11 cellular contexts compared by ENCODE assay signal in the genomic region with DNA sequence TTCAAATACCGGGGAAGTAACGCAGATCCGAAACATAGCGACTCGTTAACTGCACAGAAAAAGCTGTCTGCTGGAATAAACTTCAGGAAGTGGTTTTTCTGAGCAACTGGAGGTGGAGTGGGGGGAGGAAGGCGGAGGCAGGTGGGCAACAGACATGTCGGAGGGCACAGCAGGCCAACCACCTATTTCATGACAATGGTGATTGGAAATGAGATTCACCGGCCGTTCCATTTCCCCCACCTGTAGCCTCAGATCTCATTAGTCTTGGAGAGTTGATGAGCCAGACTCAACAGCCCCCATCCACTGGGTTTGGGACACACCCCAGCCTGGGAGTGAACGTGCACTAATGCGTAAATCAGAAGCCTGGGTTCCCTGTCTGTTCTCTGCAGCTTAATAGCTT. TPM values are rescaled to one million over a fixed set of nuclear protein-coding genes. Genes with fewer than 3 reads are reported as not detected.
DNase-seq lines count a peak whose midpoint lies in the region; ATAC-seq and TF ChIP-seq lines count a peak whose summit lies in the region.
"Had no signal": no experiment of that assay in that cellular context is flagged by ENCODE, and none has a peak within 500 bp of the region (broad histone marks: within the 10 kb centered on the region; RNA-seq: fewer than 3 reads in every experiment).

No MANE protein-coding gene starts in this region.

- no peaks in the 10 kb centered on the region for H4K20me1 ChIP-seq in DND-41 (ENCODE audit: insufficient read depth, low read length)

- peak overlapping the region; percentile 61 for H3K4me2 ChIP-seq in DND-41 (ENCODE audit: insufficient read depth, low read length)

- H3K4me3 Mint-ChIP-seq in activated T-helper 1 cell treated with anti-CD3 and anti-CD28 coated beads, Interleukin-12 subunit alpha, Interleukin-12 subunit beta, Interleukin-2, Interleukin-4 antibody, amounts not matched to agents 30 ng/mL and 10 ng/mL and 1 ng/mL, durations not matched to agents 14 hours and 24 hours and 36 hours, result peak overlapping the region; percentile 24
- peak overlapping the region; percentile 79 to 97 (median 91) for H3K4me3 Mint-ChIP-seq in naive thymus-derived CD8-positive, alpha-beta T cell
- no peak overlapping the region for H3K4me3 Mint-ChIP-seq in activated CD4-positive, alpha-beta memory T cell treated with anti-CD3 and anti-CD28 coated beads, Interleukin-2, amount 10 ng/mL, durations not matched to agents 7 days and 5 days
- H3K4me3 Mint-ChIP-seq: type B pancreatic cell had no signal

- H3K4me1 Mint-ChIP-seq in activated T-helper 1 cell treated with anti-CD3 and anti-CD28 coated beads, Interleukin-12 subunit alpha, Interleukin-12 subunit beta, Interleukin-2, Interleukin-4 antibody, amounts not matched to agents 30 ng/mL and 10 ng/mL and 1 ng/mL, durations not matched to agents 14 hours and 24 hours and 36 hours (ENCODE audit: low read depth), result peaks cover 42% of the 10 kb centered on the region
- H3K4me1 Mint-ChIP-seq in naive thymus-derived CD8-positive, alpha-beta T cell, result peaks cover 29 to 78% (median 57%) of the 10 kb centered on the region in 4 donors
- H3K4me1 Mint-ChIP-seq in activated CD4-positive, alpha-beta memory T cell treated with anti-CD3 and anti-CD28 coated beads, Interleukin-2, amount 10 ng/mL, durations not matched to agents 7 days and 5 days, result peaks cover 25% of the 10 kb centered on the region

- CTCF ChIA-PET in activated CD4-positive, alpha-beta memory T cell treated with anti-CD3 and anti-CD28 coated beads, Interleukin-2, amount 10 ng/mL, durations not matched to agents 7 days and 5 days (lab: Charles Lee), result no interaction called here

- peaks cover 54% of the 10 kb centered on the region for H3K4me1 ChIP-seq in DND-41 (ENCODE audit: insufficient read depth, low read length)

- H3K36me3 ChIP-seq in DND-41 (ENCODE audit: insufficient read depth, low read length), result no peaks in the 10 kb centered on the region
- H3K36me3 ChIP-seq: HAP-1, lower lobe of right lung had no signal

- peak overlapping the region; percentile 13 to 56; a peak in 3 of 4 replicates for H3K4me3 ChIP-seq in DND-41 (ENCODE audit: low read depth in 1 of 2, low read length in 2 of 2)
- H3K4me3 ChIP-seq: HAP-1, lower lobe of right lung had no signal

- H3K27ac ChIP-seq in DND-41 (ENCODE audit: low read length), result peak overlapping the region; percentile 94
- H3K27ac ChIP-seq: lower lobe of right lung had no signal

- H3K9me3 ChIP-seq in DND-41 (ENCODE audit: insufficient read depth, low read length, severe bottlenecking), result no peaks in the 10 kb centered on the region
- H3K9me3 ChIP-seq: HAP-1, lower lobe of right lung had no signal

- no peak for TF ChIP-seq CTCF in DND-41 (IDR thresholded peaks at IDR 0.05; ENCODE audit: borderline replicate concordance, extremely low read depth, low read length, poor library complexity, severe bottlenecking)

- H3K9me3 Mint-ChIP-seq in activated T-helper 1 cell treated with anti-CD3 and anti-CD28 coated beads, Interleukin-12 subunit alpha, Interleukin-12 subunit beta, Interleukin-2, Interleukin-4 antibody, amounts not matched to agents 30 ng/mL and 10 ng/mL and 1 ng/mL, durations not matched to agents 14 hours and 24 hours and 36 hours, result peaks cover 6% of the 10 kb centered on the region
- H3K9me3 Mint-ChIP-seq in naive thymus-derived CD8-positive, alpha-beta T cell, result no peaks in the 10 kb centered on the region
- H3K9me3 Mint-ChIP-seq in activated CD4-positive, alpha-beta memory T cell treated with anti-CD3 and anti-CD28 coated beads, Interleukin-2, amount 10 ng/mL, durations not matched to agents 7 days and 5 days, result no peaks in the 10 kb centered on the region
- H3K9me3 Mint-ChIP-seq: type B pancreatic cell had no signal

- H3K27ac Mint-ChIP-seq in activated T-helper 1 cell treated with anti-CD3 and anti-CD28 coated beads, Interleukin-12 subunit alpha, Interleukin-12 subunit beta, Interleukin-2, Interleukin-4 antibody, amounts not matched to agents 30 ng/mL and 10 ng/mL and 1 ng/mL, durations not matched to agents 14 hours and 24 hours and 36 hours, result no peak overlapping the region
- peak overlapping the region; percentile 92 to 99 (median 96) for H3K27ac Mint-ChIP-seq in naive thymus-derived CD8-positive, alpha-beta T cell
- no peak overlapping the region for H3K27ac Mint-ChIP-seq in activated CD4-positive, alpha-beta memory T cell treated with anti-CD3 and anti-CD28 coated beads, Interleukin-2, amount 10 ng/mL, durations not matched to agents 7 days and 5 days
- H3K27ac Mint-ChIP-seq: type B pancreatic cell had no signal

- no peaks in the 10 kb centered on the region for H3K36me3 Mint-ChIP-seq in activated T-helper 1 cell treated with anti-CD3 and anti-CD28 coated beads, Interleukin-12 subunit alpha, Interleukin-12 subunit beta, Interleukin-2, Interleukin-4 antibody, amounts not matched to agents 30 ng/mL and 10 ng/mL and 1 ng/mL, durations not matched to agents 14 hours and 24 hours and 36 hours (ENCODE audit: low read depth)
- H3K36me3 Mint-ChIP-seq in naive thymus-derived CD8-positive, alpha-beta T cell, result peaks cover 0 to 2% (median 0%) of the 10 kb centered on the region in 3 donors
- no peaks in the 10 kb centered on the region for H3K36me3 Mint-ChIP-seq in activated CD4-positive, alpha-beta memory T cell treated with anti-CD3 and anti-CD28 coated beads, Interleukin-2, amount 10 ng/mL, durations not matched to agents 7 days and 5 days (ENCODE audit: low read depth)
- H3K36me3 Mint-ChIP-seq: type B pancreatic cell had no signal

- H3K27me3 ChIP-seq in DND-41 (ENCODE audit: insufficient read depth, low read length, poor library complexity), result no peaks in the 10 kb centered on the region

- POLR2A ChIA-PET in naive thymus-derived CD8-positive, alpha-beta T cell (lab: Charles Lee), result interaction anchor here (0.6 to 2.5 kb wide), 10 partner anchors 9 to 252 kb away, joined by 3 to 21 read pairs (median 4); partner anchors contain the start of genes CEP95 and DDX5
- POLR2A ChIA-PET in activated CD4-positive, alpha-beta memory T cell treated with anti-CD3 and anti-CD28 coated beads, Interleukin-2, amount 10 ng/mL, durations not matched to agents 7 days and 5 days (lab: Charles Lee), result no interaction called here

- H3K27me3 Mint-ChIP-seq in activated T-helper 1 cell treated with anti-CD3 and anti-CD28 coated beads, Interleukin-12 subunit alpha, Interleukin-12 subunit beta, Interleukin-2, Interleukin-4 antibody, amounts not matched to agents 30 ng/mL and 10 ng/mL and 1 ng/mL, durations not matched to agents 14 hours and 24 hours and 36 hours (ENCODE audit: insufficient read depth), result peaks cover 4% of the 10 kb centered on the region
- no peaks in the 10 kb centered on the region for H3K27me3 Mint-ChIP-seq in naive thymus-derived CD8-positive, alpha-beta T cell
- peaks cover 1% of the 10 kb centered on the region for H3K27me3 Mint-ChIP-seq in activated CD4-positive, alpha-beta memory T cell treated with anti-CD3 and anti-CD28 coated beads, Interleukin-2, amount 10 ng/mL, durations not matched to agents 7 days and 5 days
- H3K27me3 Mint-ChIP-seq: type B pancreatic cell had no signal

- DNase-seq in CD1c-positive myeloid dendritic cell (ENCODE audit: extremely low spot score), result peak; percentile 46
- peak; percentile 87 for DNase-seq in DND-41
- no peak for DNase-seq in activated T-helper 1 cell treated with anti-CD3 and anti-CD28 coated beads, Interleukin-12 subunit alpha, Interleukin-12 subunit beta, Interleukin-2, Interleukin-4 antibody, amounts not matched to agents 30 ng/mL and 10 ng/mL and 1 ng/mL, durations not matched to agents 14 hours and 24 hours and 36 hours (ENCODE audit: low spot score)
- peak in 7 of 10 donors; percentile 26 to 59 (median 40) for DNase-seq in naive thymus-derived CD8-positive, alpha-beta T cell
- DNase-seq in GM19238 (ENCODE audit: insufficient read length, low spot score), result no peak
- DNase-seq in SKM-1 (lab: John Stamatoyannopoulos, UW; ENCODE audit: unreplicated experiment), result no peak
- DNase-seq in activated CD4-positive, alpha-beta memory T cell treated with anti-CD3 and anti-CD28 coated beads, Interleukin-2, amount 10 ng/mL, durations not matched to agents 7 days and 5 days, result no peak
- DNase-seq: DMS79, lower lobe of right lung had no signal

- H3K79me2 ChIP-seq in DND-41 (ENCODE audit: insufficient read depth, low read length), result peaks cover 16% of the 10 kb centered on the region

- intact Hi-C loops in activated T-helper 1 cell treated with anti-CD3 and anti-CD28 coated beads, Interleukin-12 subunit alpha, Interleukin-12 subunit beta, Interleukin-2, Interleukin-4 antibody, amounts not matched to agents 30 ng/mL and 10 ng/mL and 1 ng/mL, durations not matched to agents 14 hours and 24 hours and 36 hours (cut with micrococcal nuclease), result no loop called here

- peak overlapping the region; percentile 60 for H3K9ac ChIP-seq in DND-41 (ENCODE audit: low read depth, low read length)

- peak overlapping the region; percentile 79 for H2AFZ ChIP-seq in DND-41 (ENCODE audit: low read depth, low read length)

- ATAC-seq in DND-41 (ENCODE audit: insufficient read depth, low read depth), result peak; percentile 89
- peak; percentile 36 to 43 for ATAC-seq in naive thymus-derived CD8-positive, alpha-beta T cell
- ATAC-seq: lower lobe of right lung had no signal

RNA-seq across cellular contexts. Expression of gene PECAM1, which starts 7.7 kb away (rescaled TPM):
- 6.9 and 7.4 TPM in 2 replicates for total RNA-seq in activated T-helper 1 cell treated with anti-CD3 and anti-CD28 coated beads, Interleukin-12 subunit alpha, Interleukin-12 subunit beta, Interleukin-2, Interleukin-4 antibody, amounts not matched to agents 30 ng/mL and 10 ng/mL and 1 ng/mL, durations not matched to agents 14 hours and 24 hours and 36 hours
- 100 to 1,000 TPM; 172 to 177 TPM for total RNA-seq in naive thymus-derived CD8-positive, alpha-beta T cell
- polyA plus RNA-seq in naive thymus-derived CD8-positive, alpha-beta T cell, result 100 to 1,000 TPM; 168 to 264 (median 187) TPM
- total RNA-seq in activated CD4-positive, alpha-beta memory T cell treated with anti-CD3 and anti-CD28 coated beads, Interleukin-2, amount 10 ng/mL, durations not matched to agents 7 days and 5 days, result 1 to 10 TPM; 1.1 to 1.7 TPM

RNA-seq across cellular contexts. Expression of gene MILR1, which starts 50.6 kb away (rescaled TPM):
- 0.26 and 0.37 TPM in 2 replicates for total RNA-seq in activated T-helper 1 cell treated with anti-CD3 and anti-CD28 coated beads, Interleukin-12 subunit alpha, Interleukin-12 subunit beta, Interleukin-2, Interleukin-4 antibody, amounts not matched to agents 30 ng/mL and 10 ng/mL and 1 ng/mL, durations not matched to agents 14 hours and 24 hours and 36 hours
- total RNA-seq in naive thymus-derived CD8-positive, alpha-beta T cell, result not detected
- not detected for polyA plus RNA-seq in naive thymus-derived CD8-positive, alpha-beta T cell
- total RNA-seq in activated CD4-positive, alpha-beta memory T cell treated with anti-CD3 and anti-CD28 coated beads, Interleukin-2, amount 10 ng/mL, durations not matched to agents 7 days and 5 days, result under 1 TPM; 0.35 to 0.80 TPM

Comparison
In these comparisons a context has a peak if more than half of its experiments do, and no peak if none do; other contexts are left out.
1. DNase-seq: peak in CD1c-positive myeloid dendritic cell (single experiment), DND-41 (single experiment) and naive thymus-derived CD8-positive, alpha-beta T cell (7 of 10); none in activated T-helper 1 cell treated with anti-CD3 and anti-CD28 coated beads, Interleukin-12 subunit alpha, Interleukin-12 subunit beta, Interleukin-2, Interleukin-4 antibody, amounts not matched to agents 30 ng/mL and 10 ng/mL and 1 ng/mL, durations not matched to agents 14 hours and 24 hours and 36 hours (single experiment), GM19238 (single experiment), SKM-1 (single experiment) and activated CD4-positive, alpha-beta memory T cell treated with anti-CD3 and anti-CD28 coated beads, Interleukin-2, amount 10 ng/mL, durations not matched to agents 7 days and 5 days (single experiment).
2. H3K27ac Mint-ChIP-seq: peak in naive thymus-derived CD8-positive, alpha-beta T cell (10 of 10); none in activated T-helper 1 cell treated with anti-CD3 and anti-CD28 coated beads, Interleukin-12 subunit alpha, Interleukin-12 subunit beta, Interleukin-2, Interleukin-4 antibody, amounts not matched to agents 30 ng/mL and 10 ng/mL and 1 ng/mL, durations not matched to agents 14 hours and 24 hours and 36 hours (single experiment) and activated CD4-positive, alpha-beta memory T cell treated with anti-CD3 and anti-CD28 coated beads, Interleukin-2, amount 10 ng/mL, durations not matched to agents 7 days and 5 days (single experiment).
3. RNA of gene PECAM1, which starts 7.7 kb away (total RNA-seq): 172 to 177 TPM in naive thymus-derived CD8-positive, alpha-beta T cell; 6.9 to 7.4 TPM in activated T-helper 1 cell treated with anti-CD3 and anti-CD28 coated beads, Interleukin-12 subunit alpha, Interleukin-12 subunit beta, Interleukin-2, Interleukin-4 antibody, amounts not matched to agents 30 ng/mL and 10 ng/mL and 1 ng/mL, durations not matched to agents 14 hours and 24 hours and 36 hours and 1.1 to 1.7 TPM in activated CD4-positive, alpha-beta memory T cell treated with anti-CD3 and anti-CD28 coated beads, Interleukin-2, amount 10 ng/mL, durations not matched to agents 7 days and 5 days; every median in the first group is over 10 times any median in the second.